Comparison of ENCODE assay signal across 9 cellular contexts in the genomic region with DNA sequence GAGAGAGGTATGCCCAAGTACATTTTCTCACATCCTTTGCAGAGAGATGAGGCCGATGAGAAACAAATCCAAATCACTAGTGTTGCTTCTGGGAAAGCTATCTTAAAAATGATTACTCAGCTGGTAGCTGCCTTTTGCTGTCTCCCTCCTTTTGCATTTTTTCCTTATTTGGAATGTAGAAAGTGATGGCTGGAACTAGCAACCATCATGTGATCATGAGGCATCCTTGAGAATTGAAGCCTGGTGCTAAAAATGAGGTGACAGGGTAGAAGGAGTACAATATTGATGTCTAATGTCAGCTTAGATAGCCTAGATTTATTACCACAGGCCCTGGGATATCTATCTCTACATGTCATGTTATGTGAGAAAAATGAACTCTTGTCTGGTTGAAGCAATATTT.
"Had no signal": no experiment of that assay in that cellular context is flagged by ENCODE, and none has a peak within 500 bp of the region (broad histone marks: within the 10 kb centered on the region; RNA-seq: fewer than 3 reads in every experiment).

No MANE protein-coding gene starts in this region.

- DNase-seq: GM23248, GOT3, H9, IMR-90, KBM-7 had no signal

- H3K4me3 ChIP-seq: GM23248 had no signal

- ATAC-seq: HCT116 had no signal

- H2AFZ ChIP-seq: GM23248 had no signal

- H3K4me3 Mint-ChIP-seq: H9 had no signal

- H3K4me2 ChIP-seq: KMS-11 had no signal

- FAIRE-seq: H54, HTR-8/SVneo had no signal

- H3K27ac ChIP-seq: GM23248, KMS-11 had no signal

- H3K9ac ChIP-seq: GM23248, KMS-11 had no signal
